Comparison of ENCODE assay signal across 11 cellular contexts in genomic region chr5:89303033-89303480, GRCh38.
DNase-seq lines count a peak whose midpoint lies in the region; ATAC-seq and TF ChIP-seq lines count a peak whose summit lies in the region.
"Had no signal": no experiment of that assay in that cellular context is flagged by ENCODE, and none has a peak within 500 bp of the region (broad histone marks: within the 10 kb centered on the region; RNA-seq: fewer than 3 reads in every experiment).

No MANE protein-coding gene starts in this region.

- DNase-seq in KBM-7 (peak; percentile 27), OCI-M2 (lab: John Stamatoyannopoulos, UW; ENCODE audit: unreplicated experiment) (no peak), middle frontal gyrus (ENCODE audit: extremely low spot score, low spot score) (no peak), anterior cingulate cortex (lab: John Stamatoyannopoulos, UW) (no peak)
- DNase-seq in central memory CD4-positive, alpha-beta T cell, result no peak
- DNase-seq: stimulated activated CD8-positive, alpha-beta memory T cell treated with anti-CD3 and anti-CD28 coated beads, Interleukin-4, amount 100 ng/mL, for 48 hours had no signal

- peak overlapping the region; percentile 91 for H3K27ac ChIP-seq in neutrophil
- H3K27ac ChIP-seq: parathyroid adenoma, SK-N-MC had no signal

- peak; percentile 21 for TF ChIP-seq POLR2A in GM19099 (IDR thresholded peaks at IDR 0.05; ENCODE audit: extremely low read depth, insufficient read length, low read depth)

- no peaks in the 10 kb centered on the region for H3K9me3 ChIP-seq in neutrophil

- H3K27me3 ChIP-seq in neutrophil, result no peaks in the 10 kb centered on the region

- peak; percentile 56 for ATAC-seq in HG02763 (IDR thresholded peaks at IDR 0.05; ENCODE audit: unreplicated experiment)

- H3K36me3 ChIP-seq in neutrophil, result no peaks in the 10 kb centered on the region

- peak overlapping the region in 1 of 2 experiments; percentile 23 for H3K4me3 ChIP-seq in neutrophil (ENCODE audit: low read depth in 1 of 2, low read length in 1 of 2)
- H3K4me3 ChIP-seq: SK-N-MC had no signal

- peak; percentile 12 for TF ChIP-seq CTCF in neutrophil (IDR thresholded peaks at IDR 0.05)

- H3K4me1 ChIP-seq in neutrophil (ENCODE audit: control insufficient read depth in 1 of 2, insufficient read depth in 1 of 2, low read depth in 1 of 2, low read length in 1 of 2), result peaks cover 60 to 67% of the 10 kb centered on the region in 2 experiments
- H3K4me1 ChIP-seq: parathyroid adenoma had no signal

- in situ Hi-C loops in KBM-7 (cut with MboI; ENCODE audit: low pct_unique_long_range_greater_than_20kb, low sequenced_read_pairs), result no loop called here
